31 cellular contexts compared by ENCODE assay signal in the genomic region with DNA sequence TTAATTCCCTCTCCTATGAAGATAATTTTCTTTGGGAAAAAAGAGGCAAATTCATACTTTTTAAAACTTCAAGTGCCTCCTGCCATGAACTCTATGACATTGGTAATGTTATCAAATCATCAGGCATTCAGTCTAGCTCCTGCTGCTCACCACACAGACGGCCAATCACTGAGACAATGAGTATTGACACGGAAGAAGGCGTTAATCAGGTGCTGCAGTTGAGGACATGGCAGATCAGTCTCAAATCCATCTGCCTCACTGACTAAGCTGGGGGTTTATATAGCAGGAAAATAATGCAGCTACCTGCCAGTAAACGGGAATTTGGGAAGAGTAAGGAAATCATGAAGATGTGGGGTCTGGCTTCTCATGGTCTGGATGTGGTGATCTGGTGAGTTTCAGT.
"Had no signal": no experiment of that assay in that cellular context is flagged by ENCODE, and none has a peak within 500 bp of the region (broad histone marks: within the 10 kb centered on the region; RNA-seq: fewer than 3 reads in every experiment).

No MANE protein-coding gene starts in this region.

- H3K9me3 ChIP-seq: ascending aorta, Peyer's patch had no signal

- H3K4me2 ChIP-seq: KMS-11 had no signal

- H3K4me3 ChIP-seq: ascending aorta, cardiac muscle cell, Peyer's patch had no signal

- FAIRE-seq: TTC549 had no signal

- H3K27me3 ChIP-seq: ascending aorta, cardiac muscle cell, Peyer's patch had no signal

- ATAC-seq: activated CD4-positive, alpha-beta T cell treated with anti-CD3 and anti-CD28 coated beads for 36 hours; activated CD4-positive, CD25-positive, alpha-beta regulatory T cell treated with anti-CD3 and anti-CD28 coated beads, Interleukin-2, amount 50 U/mL, for 24 hours; activated CD8-positive, alpha-beta T cell treated with anti-CD3 and anti-CD28 coated beads, Interleukin-2, amount 10 ng/mL, durations not matched to agents 7 days and 5 days; Right ventricle myocardium inferior; WTC11 had no signal

- H3K9ac ChIP-seq: KMS-11 had no signal

- DNase-seq: activated CD4-positive, alpha-beta T cell treated with anti-CD3 and anti-CD28 coated beads for 36 hours; activated CD4-positive, alpha-beta T cell treated with anti-CD3 and anti-CD28 coated beads, Interleukin-2, amount 10 ng/mL, durations not matched to agents 7 days and 5 days; activated CD4-positive, alpha-beta T cell treated with anti-CD3 and anti-CD28 coated beads, Interleukin-2, amount 50 U/mL, for 48 hours; activated CD8-positive, alpha-beta T cell treated with anti-CD3 and anti-CD28 coated beads, Interleukin-2, amount 10 ng/mL, durations not matched to agents 7 days and 5 days; activated gamma-delta T cell; activated naive CD4-positive, alpha-beta T cell treated with Interleukin-2 at 50 U/mL for 16 hours; activated naive CD8-positive, alpha-beta T cell treated with anti-CD3 and anti-CD28 coated beads, Interleukin-2, amount 10 ng/mL, durations not matched to agents 7 days and 5 days; activated T-cell treated with anti-CD3 and anti-CD28 coated beads, Interleukin-2, amount 50 U/mL, for 24 hours; amygdala; NCI-H1092 treated with DMSO at 0.1 percent for 48 hours; NCI-H1417; NCI-H146; NCI-H187; NCI-H2029 treated with DMSO at 0.1 percent for 48 hours; NCI-H2171 treated with DMSO at 0.1 percent for 48 hours; NCI-H2227 treated with DMSO at 0.1 percent for 48 hours; NCI-H446 treated with DMSO at 0.1 percent for 48 hours; NCI-H524; NCI-H69; NCI-H82; Peyer's patch; SIG-M5; T1000 had no signal

- H3K27ac ChIP-seq: ascending aorta, cardiac muscle cell, KMS-11, Peyer's patch, RWPE1 had no signal

- H3K36me3 ChIP-seq: ascending aorta, cardiac muscle cell, Peyer's patch had no signal

- H3K4me1 ChIP-seq: ascending aorta, Peyer's patch had no signal
